8 cellular contexts compared by ENCODE assay signal in the genomic region with DNA sequence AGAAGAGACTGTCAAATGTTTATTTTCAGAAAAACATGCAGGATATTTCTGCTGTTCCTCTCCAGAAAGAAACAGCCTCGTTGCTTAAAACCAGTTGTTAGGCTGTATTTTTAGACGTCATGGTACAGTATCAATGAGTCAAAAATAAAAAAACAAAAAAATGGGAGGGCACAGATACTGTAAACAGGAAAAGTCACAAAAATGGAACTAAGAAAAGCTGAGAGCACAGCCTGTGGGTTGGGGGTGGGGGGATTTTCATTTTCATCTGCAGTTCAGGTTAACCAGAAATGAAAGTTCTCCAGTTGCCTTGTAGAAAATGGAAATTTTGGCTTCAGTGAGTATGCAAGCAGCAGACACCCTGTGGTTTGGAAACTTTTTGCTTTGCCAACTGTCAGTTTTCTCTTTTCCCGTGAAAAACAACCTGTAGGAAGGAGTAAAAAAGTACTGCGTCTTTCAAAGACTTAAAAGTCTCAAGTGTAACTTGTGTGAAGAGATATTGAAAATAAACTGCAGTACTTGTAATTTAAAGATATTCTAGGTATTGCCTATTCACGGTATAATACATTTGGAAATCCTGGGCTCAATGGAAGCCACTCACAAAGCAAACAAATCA.
A peak's percentile ranks its signal among the peaks of the same experiment; 100 is the strongest.
DNase-seq lines count a peak whose midpoint lies in the region; ATAC-seq lines count a peak whose summit lies in the region.

No MANE protein-coding gene starts in this region.

- H3K36me3 ChIP-seq in mucosa of rectum (ENCODE audit: control insufficient read depth in 2 of 2, insufficient read depth in 2 of 2, low read length in 2 of 2) = no peaks in the 10 kb centered on the region

- H3K4me3 ChIP-seq in mucosa of rectum (ENCODE audit: low read length in 2 of 2) = no peak overlapping the region

- H3K9ac ChIP-seq in mucosa of rectum (ENCODE audit: low read depth in 1 of 2, low read length in 2 of 2) = no peak overlapping the region

- no peaks in the 10 kb centered on the region for H3K27me3 ChIP-seq in mucosa of rectum (ENCODE audit: control insufficient read depth in 2 of 2, insufficient read depth in 2 of 2, low read length in 2 of 2)

- peaks cover 3 to 12% of the 10 kb centered on the region in 2 donors for H3K4me1 ChIP-seq in mucosa of rectum (ENCODE audit: control insufficient read depth in 2 of 2, insufficient read depth in 2 of 2, low read length in 2 of 2)

- no peaks in the 10 kb centered on the region for H3K9me3 ChIP-seq in mucosa of rectum (ENCODE audit: control insufficient read depth in 2 of 2, low read length in 2 of 2)

- peak overlapping the region; percentile 31 to 62 for H3K27ac ChIP-seq in mucosa of rectum (ENCODE audit: low read depth in 2 of 2, low read length in 2 of 2)

- peak; percentile 24 to 47 for DNase-seq in activated CD4-positive, alpha-beta T cell treated with anti-CD3 and anti-CD28 coated beads for 24 hours (ENCODE audit: low read depth in 2 of 2)
- DNase-seq in ecto neural progenitor cell (ENCODE audit: low spot score) = no peak
- DNase-seq in NCI-H146 treated with DMSO at 0.1 percent for 48 hours (lab: John Stamatoyannopoulos, UW; ENCODE audit: unreplicated experiment) = no peak
- no peak for DNase-seq in KG1 (lab: John Stamatoyannopoulos, UW)
- no peak for DNase-seq in iPS-NIHi7 (ENCODE audit: extremely low spot score)

- ATAC-seq in GM18873 (IDR thresholded peaks at IDR 0.05; ENCODE audit: low FRiP score, unreplicated experiment) (peak; percentile 91), HG02884 (IDR thresholded peaks at IDR 0.05; ENCODE audit: unreplicated experiment) (peak; percentile 84)

Comparison
In these comparisons a context has a peak if more than half of its experiments do, and no peak if none do; other contexts are left out.
1. DNase-seq: peak in activated CD4-positive, alpha-beta T cell treated with anti-CD3 and anti-CD28 coated beads for 24 hours (2 of 2); none in ecto neural progenitor cell (single experiment), NCI-H146 treated with DMSO at 0.1 percent for 48 hours (single experiment), KG1 (single experiment) and iPS-NIHi7 (single experiment).